Comparison of ENCODE assay signal across 17 cellular contexts in the genomic region with DNA sequence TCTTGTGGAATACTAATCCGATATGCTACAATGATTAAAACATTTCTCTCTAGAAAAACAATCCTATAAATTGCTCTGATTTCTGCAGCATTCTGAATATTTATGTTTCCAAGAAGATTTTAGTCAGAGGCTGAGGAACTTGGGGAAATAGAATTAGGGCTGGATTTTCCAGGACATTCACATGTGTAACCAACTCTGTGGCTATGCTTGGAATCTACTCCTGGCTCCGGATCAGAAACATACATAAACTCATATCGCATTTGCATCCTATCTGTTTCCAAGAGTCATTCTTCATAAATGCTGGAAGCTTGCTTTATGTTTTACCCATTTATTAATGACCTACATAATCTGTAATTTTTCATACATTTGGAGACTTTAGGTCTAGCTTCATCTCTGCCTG.
"Had no signal": no experiment of that assay in that cellular context is flagged by ENCODE, and none has a peak within 500 bp of the region (broad histone marks: within the 10 kb centered on the region; RNA-seq: fewer than 3 reads in every experiment).

No MANE protein-coding gene starts in this region.

- H3K27ac Mint-ChIP-seq: activated CD4-positive, alpha-beta memory T cell treated with anti-CD3 and anti-CD28 coated beads, Interleukin-2, amount 10 ng/mL, durations not matched to agents 7 days and 5 days; activated naive CD4-positive, alpha-beta T cell treated with anti-CD3 and anti-CD28 coated beads for 36 hours; activated T-cell treated with anti-CD3 and anti-CD28 coated beads, Interleukin-2, amount 50 U/mL, for 24 hours; progenitor cell of endocrine pancreas; T-helper 2 cell treated with Interferon-gamma antibody and Interleukin-4, amounts not matched to agents 5 μg/mL and 100 μg/mL, for 36 hours; WTC11 had no signal

- H3K9me3 Mint-ChIP-seq: activated CD4-positive, alpha-beta memory T cell treated with anti-CD3 and anti-CD28 coated beads, Interleukin-2, amount 10 ng/mL, durations not matched to agents 7 days and 5 days; activated naive CD4-positive, alpha-beta T cell treated with anti-CD3 and anti-CD28 coated beads for 36 hours; T-helper 2 cell treated with Interferon-gamma antibody and Interleukin-4, amounts not matched to agents 5 μg/mL and 100 μg/mL, for 36 hours; WTC11 had no signal

- FAIRE-seq: colon, endometrium had no signal

- H3K4me1 Mint-ChIP-seq: activated CD4-positive, alpha-beta memory T cell treated with anti-CD3 and anti-CD28 coated beads, Interleukin-2, amount 10 ng/mL, durations not matched to agents 7 days and 5 days had no signal

- H3K4me3 Mint-ChIP-seq: activated CD4-positive, alpha-beta memory T cell treated with anti-CD3 and anti-CD28 coated beads, Interleukin-2, amount 10 ng/mL, durations not matched to agents 7 days and 5 days; activated naive CD4-positive, alpha-beta T cell treated with anti-CD3 and anti-CD28 coated beads for 36 hours; activated T-cell treated with anti-CD3 and anti-CD28 coated beads, Interleukin-2, amount 50 U/mL, for 24 hours; T-helper 2 cell treated with Interferon-gamma antibody and Interleukin-4, amounts not matched to agents 5 μg/mL and 100 μg/mL, for 36 hours; WTC11 had no signal

- H3K36me3 Mint-ChIP-seq: WTC11 had no signal

- H3K27me3 Mint-ChIP-seq: activated CD4-positive, alpha-beta memory T cell treated with anti-CD3 and anti-CD28 coated beads, Interleukin-2, amount 10 ng/mL, durations not matched to agents 7 days and 5 days; activated T-cell treated with anti-CD3 and anti-CD28 coated beads, Interleukin-2, amount 50 U/mL, for 24 hours; progenitor cell of endocrine pancreas had no signal

- DNase-seq: activated CD4-positive, alpha-beta memory T cell treated with anti-CD3 and anti-CD28 coated beads, Interleukin-2, amount 10 ng/mL, durations not matched to agents 7 days and 5 days; activated CD4-positive, alpha-beta T cell treated with anti-CD3 and anti-CD28 coated beads for 48 hours; activated naive CD4-positive, alpha-beta T cell treated with anti-CD3 and anti-CD28 coated beads for 36 hours; activated T-cell treated with anti-CD3 and anti-CD28 coated beads, Interleukin-2, amount 50 U/mL, for 24 hours; aorta; hippocampal formation; islet precursor cell; left colon; occipital lobe; stimulated activated naive CD8-positive, alpha-beta T cell treated with anti-CD3 and anti-CD28 coated beads, Interleukin-15, Interleukin-2, amounts not matched to agents 100 U/mL and 50 U/mL, for 24 hours; substantia nigra; tibial artery had no signal

- ATAC-seq: left colon; stimulated activated naive CD8-positive, alpha-beta T cell treated with anti-CD3 and anti-CD28 coated beads, Interleukin-15, Interleukin-2, amounts not matched to agents 100 U/mL and 50 U/mL, for 24 hours; WTC11 had no signal
